ENCODE assay signal across 22 cellular contexts in the genomic region with DNA sequence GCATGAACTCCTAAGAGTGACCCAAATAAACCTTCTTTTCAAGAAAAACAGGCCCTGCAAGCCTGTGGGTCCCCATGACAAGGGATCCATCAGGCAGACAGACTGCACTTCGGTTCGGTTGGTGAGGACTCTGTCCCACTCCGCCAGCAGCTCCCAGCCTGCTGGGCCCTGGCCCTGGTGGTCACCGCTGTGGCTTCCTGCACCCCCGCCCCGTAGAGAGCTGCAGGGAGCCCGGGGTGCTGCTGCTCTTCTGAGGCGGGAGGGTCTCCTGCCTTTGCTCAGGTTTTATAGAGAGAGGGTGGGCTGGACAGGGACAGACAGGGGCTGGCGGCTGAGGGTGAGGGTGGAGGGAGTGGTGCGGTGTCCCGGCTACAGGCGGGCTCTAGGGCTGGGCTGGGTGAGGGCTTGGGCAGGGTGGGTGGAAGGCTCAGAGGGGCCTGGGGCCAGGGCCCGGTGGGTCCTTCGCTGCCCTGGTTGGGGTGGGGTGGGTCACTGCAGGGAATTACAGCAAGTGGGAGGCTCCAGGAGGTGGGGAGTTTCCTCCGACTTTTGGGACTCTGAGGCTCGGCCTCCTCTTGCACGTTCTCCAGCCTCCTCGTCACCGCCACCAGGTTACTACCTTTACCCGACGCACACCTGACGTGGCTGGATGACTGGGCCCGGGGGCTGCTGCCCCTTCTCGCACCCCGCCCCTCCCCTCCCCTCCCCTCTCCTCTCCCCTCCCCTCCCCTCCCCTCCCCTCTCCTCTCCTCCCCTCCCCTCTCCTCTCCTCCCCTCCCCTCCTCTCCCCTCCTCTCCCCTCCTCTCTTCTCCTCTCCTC.
DNase-seq lines count a peak whose midpoint lies in the region; ATAC-seq, FAIRE-seq and TF ChIP-seq lines count a peak whose summit lies in the region.
"Had no signal": no experiment of that assay in that cellular context is flagged by ENCODE, and none has a peak within 500 bp of the region (broad histone marks: within the 10 kb centered on the region; RNA-seq: fewer than 3 reads in every experiment).

No MANE protein-coding gene starts in this region.

- H3K27ac ChIP-seq in HepG2 (ENCODE audit: extremely low read length, insufficient read depth, low read length) (peak overlapping the region; percentile 8), right lobe of liver (no peak overlapping the region), WERI-Rb-1 (peak overlapping the region; percentile 58), mesendoderm (ENCODE audit: low read depth, low read length) (no peak overlapping the region)
- H3K27ac ChIP-seq: body of pancreas, coronary artery, psoas muscle, upper lobe of left lung had no signal

- peak overlapping the region; percentile 74 for H3K56ac ChIP-seq in mesendoderm (ENCODE audit: low read length)

- intact Hi-C loops in HepG2 (cut with micrococcal nuclease; ENCODE audit: unreplicated experiment) = loop anchor here (5.0 kb wide), 1 partner anchor 82 kb away; no protein-coding TSS in a partner anchor
- intact Hi-C loops in right lobe of liver (cut with DNase I) = loop anchor here in 1 of 2 donors (10.0 kb wide), 1 partner anchor 55 kb away; no protein-coding TSS in a partner anchor
- intact Hi-C loops in activated CD4-positive, alpha-beta T cell treated with anti-CD3 and anti-CD28 coated beads, Interleukin-2, amount 10 ng/mL, durations not matched to agents 24 days and 14 days (cut with micrococcal nuclease) = no loop called here

- CTCF ChIA-PET in HepG2 (lab: Yijun Ruan, JAX; ENCODE audit: low intra/inter-chr PET ratio, low total read pairs) = no interaction called here

- no peak for TF ChIP-seq RAD21 in HepG2 (CRISPR knock-in tag; IDR thresholded peaks at IDR 0.05)

- no peak overlapping the region for H3K4me3 ChIP-seq in HepG2 (replicated peaks in 1 of 3; ENCODE audit: insufficient read depth in 1 of 3, low read depth in 2 of 3, low read length in 3 of 3)
- no peak overlapping the region for H3K4me3 ChIP-seq in right lobe of liver
- peak overlapping the region; percentile 53 for H3K4me3 ChIP-seq in WERI-Rb-1 (ENCODE audit: low read depth, low read length)
- H3K4me3 ChIP-seq in mesendoderm (ENCODE audit: low read length) = no peak overlapping the region
- H3K4me3 ChIP-seq: body of pancreas had no signal

- peaks cover 31% of the 10 kb centered on the region for H3K27me3 Mint-ChIP-seq in activated CD4-positive, alpha-beta T cell treated with anti-CD3 and anti-CD28 coated beads, Interleukin-2, amount 10 ng/mL, durations not matched to agents 24 days and 14 days

- 80% methylated on average over 24 of the region's 25 CpGs for WGBS in HepG2 (ENCODE audit: low lambda C conversion rate)
- no CpG with 5 or more reads among the region's 25 CpGs for WGBS in right lobe of liver (ENCODE audit: insufficient coverage, low coverage, low lambda C conversion rate, missing lambda C conversion rate)
- WGBS in mesendoderm (ENCODE audit: extremely low coverage, insufficient coverage, low lambda C conversion rate) = no CpG with 5 or more reads among the region's 25 CpGs

- no peak overlapping the region for H3K18ac ChIP-seq in mesendoderm (ENCODE audit: low read length)

- H2BK15ac ChIP-seq in mesendoderm (replicated peaks; ENCODE audit: low read depth) = no peak overlapping the region

- TF ChIP-seq EP300 in HepG2 (IDR thresholded peaks at IDR 0.05; ENCODE audit: low read depth in 2 of 2, low read length in 2 of 2) (no peak), HepG2 (CRISPR knock-in tag; IDR thresholded peaks at IDR 0.05; ENCODE audit: borderline replicate concordance) (no peak)

- no peaks in the 10 kb centered on the region for H3K36me3 Mint-ChIP-seq in activated CD4-positive, alpha-beta T cell treated with anti-CD3 and anti-CD28 coated beads, Interleukin-2, amount 10 ng/mL, durations not matched to agents 24 days and 14 days (ENCODE audit: low read depth)
- H3K36me3 Mint-ChIP-seq: activated naive CD4-positive, alpha-beta T cell treated with anti-CD3 and anti-CD28 coated beads, Interleukin-2, amount 50 U/mL, for 24 hours; CD8-positive, alpha-beta T cell; stimulated activated naive B cell treated with anti-CD40 and anti-IgM and Interleukin-4, amounts not matched to agents 10 μg/mL and 1 μg/mL and 100 μg/mL, for 72 hours had no signal

- FAIRE-seq in HepG2 (lab: Jason Lieb, UNC) (no peak), RCC 7860 (lab: Jason Lieb, UNC) (no peak)
- FAIRE-seq: frontal cortex, TTC549 had no signal

- no peaks in the 10 kb centered on the region for H3K9me3 Mint-ChIP-seq in activated CD4-positive, alpha-beta T cell treated with anti-CD3 and anti-CD28 coated beads, Interleukin-2, amount 10 ng/mL, durations not matched to agents 24 days and 14 days
- H3K9me3 Mint-ChIP-seq: activated naive CD4-positive, alpha-beta T cell treated with anti-CD3 and anti-CD28 coated beads, Interleukin-2, amount 50 U/mL, for 24 hours; CD8-positive, alpha-beta T cell; stimulated activated naive B cell treated with anti-CD40 and anti-IgM and Interleukin-4, amounts not matched to agents 10 μg/mL and 1 μg/mL and 100 μg/mL, for 72 hours had no signal

- TF ChIP-seq CTCF in HepG2 (CRISPR knock-in tag; IDR thresholded peaks at IDR 0.05) (no peak; the same call in 1 of the 2 replicates), right lobe of liver (IDR thresholded peaks at IDR 0.05) (no peak), WERI-Rb-1 (IDR thresholded peaks at IDR 0.05; ENCODE audit: low read depth, low read length) (no peak)

- no peaks in the 10 kb centered on the region for H3K27me3 ChIP-seq in HepG2 (ENCODE audit: control insufficient read depth in 1 of 2, insufficient read depth in 2 of 2, low read length in 2 of 2)
- no peaks in the 10 kb centered on the region for H3K27me3 ChIP-seq in right lobe of liver
- H3K27me3 ChIP-seq in WERI-Rb-1 (ENCODE audit: insufficient read depth, low read depth, severe bottlenecking) = no peaks in the 10 kb centered on the region
- H3K27me3 ChIP-seq in mesendoderm (ENCODE audit: insufficient read depth, low read length, poor library complexity) = no peaks in the 10 kb centered on the region

- H4K20me1 ChIP-seq in HepG2 (ENCODE audit: insufficient read depth, low read length) = no peaks in the 10 kb centered on the region

- H3K4me1 ChIP-seq in HepG2 (ENCODE audit: insufficient read depth, low read length) (peaks cover 93% of the 10 kb centered on the region), right lobe of liver (peaks cover 0 to 35% (median 2%) of the 10 kb centered on the region in 4 donors), mesendoderm (ENCODE audit: control insufficient read depth, low read depth, low read length) (no peaks in the 10 kb centered on the region)

- no peak overlapping the region for H3K9ac ChIP-seq in HepG2 (ENCODE audit: insufficient read depth, low read depth, low read length)
- no peak overlapping the region for H3K9ac ChIP-seq in mesendoderm (ENCODE audit: low read length)

- H3K9me3 ChIP-seq in HepG2 (ENCODE audit: low read length) (no peaks in the 10 kb centered on the region), right lobe of liver (no peaks in the 10 kb centered on the region), WERI-Rb-1 (ENCODE audit: severe bottlenecking) (no peaks in the 10 kb centered on the region)
- H3K9me3 ChIP-seq: body of pancreas, psoas muscle, upper lobe of left lung had no signal

- H2BK120ac ChIP-seq in mesendoderm (ENCODE audit: low read depth, low read length) = no peak overlapping the region

- H3K4me1 Mint-ChIP-seq in activated CD4-positive, alpha-beta T cell treated with anti-CD3 and anti-CD28 coated beads, Interleukin-2, amount 10 ng/mL, durations not matched to agents 24 days and 14 days = peaks cover 15% of the 10 kb centered on the region

- no peak overlapping the region for H2AFZ ChIP-seq in HepG2 (ENCODE audit: low read length)

- H4K8ac ChIP-seq in mesendoderm (ENCODE audit: low read depth, low read length) = no peak overlapping the region

- H3K79me2 ChIP-seq in HepG2 (ENCODE audit: insufficient read depth, low read length) = no peaks in the 10 kb centered on the region
- H3K79me2 ChIP-seq in mesendoderm (ENCODE audit: control insufficient read depth, insufficient read depth, low read length) = no peaks in the 10 kb centered on the region

- H3K23ac ChIP-seq in mesendoderm (ENCODE audit: low read length) = no peak overlapping the region

- in situ Hi-C loops in HepG2 (cut with HindIII; ENCODE audit: extremely low pct_ligation_motif_present, low pct_unique_long_range_greater_than_20kb) = loop anchor here (5.0 kb wide), 2 partner anchors 63 to 87 kb away; no protein-coding TSS in a partner anchor

- H3K4me3 Mint-ChIP-seq in activated CD4-positive, alpha-beta T cell treated with anti-CD3 and anti-CD28 coated beads, Interleukin-2, amount 10 ng/mL, durations not matched to agents 24 days and 14 days = no peak overlapping the region
- H3K4me3 Mint-ChIP-seq: activated naive CD4-positive, alpha-beta T cell treated with anti-CD3 and anti-CD28 coated beads, Interleukin-2, amount 50 U/mL, for 24 hours had no signal

- H3K4ac ChIP-seq in mesendoderm (ENCODE audit: low read depth, low read length) = no peak overlapping the region

- TF ChIP-seq POLR2A in HepG2 (IDR thresholded peaks at IDR 0.05; ENCODE audit: insufficient read depth in 1 of 2, low read depth in 2 of 2, low read length in 2 of 2) (no peak), right lobe of liver (IDR thresholded peaks at IDR 0.05) (no peak)

- H3K36me3 ChIP-seq in HepG2 (replicated peaks in 1 of 2; ENCODE audit: control insufficient read depth in 1 of 2, insufficient read depth in 2 of 2, low read length in 2 of 2) (no peaks in the 10 kb centered on the region), right lobe of liver (no peaks in the 10 kb centered on the region), WERI-Rb-1 (no peaks in the 10 kb centered on the region), mesendoderm (ENCODE audit: control insufficient read depth, insufficient read depth, low read length) (no peaks in the 10 kb centered on the region)
- H3K36me3 ChIP-seq: upper lobe of left lung had no signal

- DNase-seq in HepG2 (ENCODE audit: low spot score) (no peak), right lobe of liver (no peak), WERI-Rb-1 (no peak), mesendoderm (no peak), RCC 7860 (ENCODE audit: low spot score) (no peak), EL (no peak)
- DNase-seq in activated CD4-positive, alpha-beta T cell treated with anti-CD3 and anti-CD28 coated beads, Interleukin-2, amount 10 ng/mL, durations not matched to agents 24 days and 14 days = no peak
- DNase-seq: activated CD4-positive, alpha-beta T cell treated with anti-CD3 and anti-CD28 coated beads, Interleukin-2, amount 50 U/mL, for 4 hours; body of pancreas; CD8-positive, alpha-beta T cell; MV-4-11; NCI-H1930; NCI-H524 treated with DMSO at 0.1 percent for 48 hours; OCI-M1; psoas muscle; stimulated activated naive B cell treated with anti-CD40 and anti-IgM and Interleukin-4, amounts not matched to agents 10 μg/mL and 1 μg/mL and 100 μg/mL, for 72 hours had no signal

- H2BK5ac ChIP-seq in mesendoderm (ENCODE audit: low read length) = no peak overlapping the region

- no peak overlapping the region for H4K5ac ChIP-seq in mesendoderm (ENCODE audit: low read length)

- no peaks in the 10 kb centered on the region for H3K79me1 ChIP-seq in mesendoderm (ENCODE audit: low read length)

- ATAC-seq in HepG2 (peak; percentile 24), right lobe of liver (no peak), HG03108 (IDR thresholded peaks at IDR 0.05; ENCODE audit: unreplicated experiment) (no peak)
- ATAC-seq: body of pancreas; CD8-positive, alpha-beta T cell; psoas muscle; stimulated activated naive B cell treated with anti-CD40 and anti-IgM and Interleukin-4, amounts not matched to agents 10 μg/mL and 1 μg/mL and 100 μg/mL, for 72 hours had no signal

- no peak overlapping the region for H3K4me2 ChIP-seq in HepG2 (ENCODE audit: low read depth, low read length)
- H3K4me2 ChIP-seq in mesendoderm (ENCODE audit: low read length) = no peak overlapping the region

- BruUV-seq in HepG2 (replicated peaks; lab: Mats Ljungman, UMichigan) = no TSS peak

- no peak overlapping the region for H2AK5ac ChIP-seq in mesendoderm (ENCODE audit: low read length)

- POLR2A ChIA-PET in HepG2 (lab: Yijun Ruan, JAX) = interaction anchor here (1.2 to 1.6 kb wide), 5 partner anchors 10 to 90 kb away, joined by 3 to 7 read pairs (median 4); a partner anchor contains a TSS

- no peak overlapping the region for H3K27ac Mint-ChIP-seq in activated CD4-positive, alpha-beta T cell treated with anti-CD3 and anti-CD28 coated beads, Interleukin-2, amount 10 ng/mL, durations not matched to agents 24 days and 14 days
- H3K27ac Mint-ChIP-seq: activated naive CD4-positive, alpha-beta T cell treated with anti-CD3 and anti-CD28 coated beads, Interleukin-2, amount 50 U/mL, for 24 hours; CD8-positive, alpha-beta T cell; stimulated activated naive B cell treated with anti-CD40 and anti-IgM and Interleukin-4, amounts not matched to agents 10 μg/mL and 1 μg/mL and 100 μg/mL, for 72 hours had no signal

Comparison
In these comparisons a context has a peak if more than half of its experiments do, and no peak if none do; other contexts are left out.
1. H3K27ac ChIP-seq: peak in HepG2 (single experiment) and WERI-Rb-1 (single experiment); none in right lobe of liver (0 of 3) and mesendoderm (single experiment).